In the genomic region with DNA sequence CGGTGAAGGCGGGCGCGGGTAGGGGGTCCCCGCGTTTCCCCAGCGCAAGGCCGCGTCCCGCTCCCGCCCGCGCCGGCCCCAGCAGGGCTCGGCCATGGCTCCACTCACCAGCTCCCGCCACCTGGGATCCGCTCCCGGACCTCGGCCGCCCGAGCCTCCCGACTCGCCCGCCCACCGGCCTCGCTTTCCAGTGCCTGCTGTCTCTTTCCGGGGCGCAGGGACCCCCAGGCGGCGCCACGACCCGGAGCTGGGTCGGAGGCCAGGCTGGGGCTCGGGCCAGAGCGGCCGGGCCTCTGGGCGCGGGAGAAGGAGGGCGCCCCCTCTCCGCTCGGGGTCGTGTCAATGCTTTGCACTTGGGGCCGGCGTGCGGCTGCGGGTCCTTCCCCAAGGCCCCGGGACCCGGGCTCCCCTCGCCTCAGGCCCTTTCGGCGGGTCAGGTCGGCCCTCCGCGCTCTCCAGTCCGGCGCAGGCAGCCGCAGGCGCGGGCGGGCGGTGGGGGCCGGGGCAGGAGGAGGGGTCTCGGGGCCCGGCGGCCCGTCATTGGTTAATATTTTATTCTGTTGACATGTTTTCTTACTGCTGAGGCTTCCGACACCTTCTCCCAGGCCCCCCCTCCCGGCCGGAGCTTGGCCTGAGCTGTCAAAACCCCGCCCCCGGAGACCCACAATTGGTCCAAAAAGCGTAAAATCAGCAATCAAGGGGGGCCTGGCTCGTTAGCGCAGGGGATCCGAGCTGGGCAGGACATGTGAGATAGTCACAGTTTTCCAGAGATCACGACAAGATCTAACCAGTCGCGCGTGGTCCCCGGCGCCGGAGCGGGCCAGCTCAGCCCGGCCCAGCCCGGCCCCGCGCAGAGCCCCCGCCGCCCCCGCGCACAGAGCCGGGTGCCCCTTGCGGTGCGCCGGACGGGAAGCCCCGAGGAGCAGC, we compare ENCODE assay signal across 8 cellular contexts. TPM values are rescaled to one million over a fixed set of nuclear protein-coding genes. Genes with fewer than 3 reads are reported as not detected.
DNase-seq lines count a peak whose midpoint lies in the region; ATAC-seq and TF ChIP-seq lines count a peak whose summit lies in the region.

A gene (plus strand): TSS at position 713 of the 927 bp plus-strand sequence. CDS start 334 bp downstream, outside the sequence.

- no peak for TF ChIP-seq CTCF in breast epithelium (IDR thresholded peaks at IDR 0.05)

- H3K9me3 ChIP-seq in breast epithelium: no peaks in the 10 kb centered on the region

- intact Hi-C loops in breast epithelium (cut with DNase I; ENCODE audit: low total_unique reads): loop anchor here (5.0 kb wide), 1 partner anchor 677 kb away; no protein-coding TSS in a partner anchor

- H3K4me1 Mint-ChIP-seq in stimulated activated naive CD8-positive, alpha-beta T cell treated with anti-CD3 and anti-CD28 coated beads, Interleukin-15, Interleukin-2, amounts not matched to agents 100 ng/mL and 50 ng/mL, for 24 hours (ENCODE audit: low read depth): peaks cover 46% of the 10 kb centered on the region

- H3K27ac ChIP-seq in breast epithelium (peak within 1 kb of the TSS; percentile 78 to 94), layer of hippocampus (ENCODE audit: low read depth, low read length) (peak within 1 kb of the TSS; percentile 13)

- no peak for TF ChIP-seq POLR2A in breast epithelium (IDR thresholded peaks at IDR 0.05)

- no peaks in the 10 kb centered on the region for H3K36me3 Mint-ChIP-seq in stimulated activated naive CD8-positive, alpha-beta T cell treated with anti-CD3 and anti-CD28 coated beads, Interleukin-15, Interleukin-2, amounts not matched to agents 100 ng/mL and 50 ng/mL, for 24 hours (ENCODE audit: low read depth)

- peak within 1 kb of the TSS; percentile 61 for H3K27ac Mint-ChIP-seq in stimulated activated naive CD8-positive, alpha-beta T cell treated with anti-CD3 and anti-CD28 coated beads, Interleukin-15, Interleukin-2, amounts not matched to agents 100 ng/mL and 50 ng/mL, for 24 hours

- H3K27me3 ChIP-seq in breast epithelium: peaks cover 12 to 24% of the 10 kb centered on the region in 2 donors
- peaks cover 71% of the 10 kb centered on the region for H3K27me3 ChIP-seq in layer of hippocampus (ENCODE audit: control insufficient read depth, insufficient read depth, low read length)

- H3K4me1 ChIP-seq in breast epithelium: peaks cover 0 to 3% of the 10 kb centered on the region in 2 donors

- DNase-seq in GM03348 (ENCODE audit: low spot score) (peak; percentile 75), NCI-H226 (peak; percentile 75), breast epithelium (ENCODE audit: low spot score in 2 of 2) (peak in 1 of 2 donors; percentile 64), NOMO-1 (lab: John Stamatoyannopoulos, UW; ENCODE audit: unreplicated experiment in 2 of 2) (no peak)

- ATAC-seq in HG03469 (IDR thresholded peaks at IDR 0.05; ENCODE audit: unreplicated experiment) (no peak), HG03521 (IDR thresholded peaks at IDR 0.05; ENCODE audit: unreplicated experiment) (no peak)

- H3K4me3 Mint-ChIP-seq in stimulated activated naive CD8-positive, alpha-beta T cell treated with anti-CD3 and anti-CD28 coated beads, Interleukin-15, Interleukin-2, amounts not matched to agents 100 ng/mL and 50 ng/mL, for 24 hours: peak within 1 kb of the TSS; percentile 77

- H3K36me3 ChIP-seq in breast epithelium: no peaks in the 10 kb centered on the region

- H3K27me3 Mint-ChIP-seq in stimulated activated naive CD8-positive, alpha-beta T cell treated with anti-CD3 and anti-CD28 coated beads, Interleukin-15, Interleukin-2, amounts not matched to agents 100 ng/mL and 50 ng/mL, for 24 hours: peaks cover 64% of the 10 kb centered on the region

- no peaks in the 10 kb centered on the region for H3K9me3 Mint-ChIP-seq in stimulated activated naive CD8-positive, alpha-beta T cell treated with anti-CD3 and anti-CD28 coated beads, Interleukin-15, Interleukin-2, amounts not matched to agents 100 ng/mL and 50 ng/mL, for 24 hours

- H3K4me3 ChIP-seq in breast epithelium: peak within 1 kb of the TSS; percentile 53 to 95 (median 68)

RNA-seq across cellular contexts. Expression of the gene that starts here (rescaled TPM):
- total RNA-seq in breast epithelium: 1 to 10 TPM; 4.8 to 8.5 (median 5.7) TPM

Comparison
In these comparisons a context has a peak if more than half of its experiments do, and no peak if none do; other contexts are left out.
1. DNase-seq: peak in GM03348 (single experiment) and NCI-H226 (single experiment); none in NOMO-1 (0 of 2).